Comparison of ENCODE assay signal across 1 cellular context in genomic region chr2:187991389-187991788, GRCh38.
TF ChIP-seq lines count a peak whose summit lies in the region.

No MANE protein-coding gene starts in this region.

TF ChIP-seq in H1, 55 proteins besides CTCF, POLR2A, EP300 and RAD21 (continued from another document):
- TF ChIP-seq CHD7 (IDR thresholded peaks at IDR 0.05; ENCODE audit: insufficient replicate concordance, low read length), result no peak
